In genomic region chr2:1553671-1554295, GRCh38 we compare ENCODE assay signal across 13 cellular contexts.
DNase-seq lines count a peak whose midpoint lies in the region; ATAC-seq and TF ChIP-seq lines count a peak whose summit lies in the region.
"Had no signal": no experiment of that assay in that cellular context is flagged by ENCODE, and none has a peak within 500 bp of the region (broad histone marks: within the 10 kb centered on the region; RNA-seq: fewer than 3 reads in every experiment).

No MANE protein-coding gene starts in this region.

- TF ChIP-seq POLR2A in Peyer's patch (IDR thresholded peaks at IDR 0.05) = no peak

- no peak for ATAC-seq in GM18511 (IDR thresholded peaks at IDR 0.05; ENCODE audit: unreplicated experiment)
- ATAC-seq in HG03280 (IDR thresholded peaks at IDR 0.05; ENCODE audit: unreplicated experiment) = no peak

- H3K4me1 Mint-ChIP-seq in osteocyte (ENCODE audit: unreplicated experiment) = peaks cover 22% of the 10 kb centered on the region

- TF ChIP-seq CTCF in Peyer's patch (IDR thresholded peaks at IDR 0.05) = peak in 1 of 6 experiments; percentile 7
- TF ChIP-seq CTCF in epithelial cell of proximal tubule (conservative IDR thresholded peaks at IDR 0.05; ENCODE audit: low read depth, low read length) = peak; percentile 64
- TF ChIP-seq CTCF in osteocyte (IDR thresholded peaks at IDR 0.05) = peak; percentile 59

- no peaks in the 10 kb centered on the region for H3K27me3 ChIP-seq in Peyer's patch

- peak; percentile 41 for DNase-seq in Daoy (ENCODE audit: low read depth)
- peak in 2 of 3 donors; percentile 9 to 28 for DNase-seq in Peyer's patch
- peak; percentile 99 for DNase-seq in epithelial cell of proximal tubule (ENCODE audit: low read depth)
- no peak for DNase-seq in osteocyte (ENCODE audit: extremely low spot score, unreplicated experiment)
- DNase-seq in DMS53 treated with DMSO at 0.1 percent for 48 hours (lab: John Stamatoyannopoulos, UW; ENCODE audit: unreplicated experiment) = no peak
- DNase-seq in HuH-7 (ENCODE audit: low spot score) = no peak
- DNase-seq: Kasumi-1; NCI-H748 treated with DMSO at 0.1 percent for 48 hours; stimulated activated CD4-positive, alpha-beta T cell treated with anti-CD3 and anti-CD28 coated beads, Interleukin-4, amount 100 ng/mL, for 24 hours; trophoblast cell had no signal

- no peaks in the 10 kb centered on the region for H3K4me1 ChIP-seq in Peyer's patch

- no peaks in the 10 kb centered on the region for H3K9me3 Mint-ChIP-seq in osteocyte (ENCODE audit: unreplicated experiment)
- H3K9me3 Mint-ChIP-seq: activated T-helper 2 cell treated with anti-CD3 and anti-CD28 coated beads, Interferon-gamma antibody, Interleukin-2, Interleukin-4, amounts not matched to agents 10 μg/mL and 5 μg/mL and 100 μg/mL, durations not matched to agents 14 hours and 24 hours and 36 hours had no signal

- H3K36me3 Mint-ChIP-seq in osteocyte (ENCODE audit: unreplicated experiment) = no peaks in the 10 kb centered on the region

- no peak overlapping the region for H3K27ac ChIP-seq in Peyer's patch

- H3K9me3 ChIP-seq in Peyer's patch = no peaks in the 10 kb centered on the region

- H3K27me3 Mint-ChIP-seq in osteocyte (ENCODE audit: unreplicated experiment) = no peaks in the 10 kb centered on the region

- H3K36me3 ChIP-seq in Peyer's patch = no peaks in the 10 kb centered on the region

- no peak overlapping the region for H3K4me3 Mint-ChIP-seq in osteocyte (ENCODE audit: unreplicated experiment)

- H3K27ac Mint-ChIP-seq in osteocyte (ENCODE audit: unreplicated experiment) = peak overlapping the region; percentile 87
- H3K27ac Mint-ChIP-seq: activated T-helper 2 cell treated with anti-CD3 and anti-CD28 coated beads, Interferon-gamma antibody, Interleukin-2, Interleukin-4, amounts not matched to agents 10 μg/mL and 5 μg/mL and 100 μg/mL, durations not matched to agents 14 hours and 24 hours and 36 hours had no signal

- no peak overlapping the region for H3K4me3 ChIP-seq in Peyer's patch
- H3K4me3 ChIP-seq in epithelial cell of proximal tubule (ENCODE audit: low read depth, low read length) = no peak overlapping the region

Comparison
In these comparisons a context has a peak if more than half of its experiments do, and no peak if none do; other contexts are left out.
1. DNase-seq: peak in Daoy (single experiment), Peyer's patch (2 of 3) and epithelial cell of proximal tubule (single experiment); none in osteocyte (single experiment), DMS53 treated with DMSO at 0.1 percent for 48 hours (single experiment) and HuH-7 (single experiment).